Comparison of ENCODE assay signal across 32 cellular contexts in the genomic region with DNA sequence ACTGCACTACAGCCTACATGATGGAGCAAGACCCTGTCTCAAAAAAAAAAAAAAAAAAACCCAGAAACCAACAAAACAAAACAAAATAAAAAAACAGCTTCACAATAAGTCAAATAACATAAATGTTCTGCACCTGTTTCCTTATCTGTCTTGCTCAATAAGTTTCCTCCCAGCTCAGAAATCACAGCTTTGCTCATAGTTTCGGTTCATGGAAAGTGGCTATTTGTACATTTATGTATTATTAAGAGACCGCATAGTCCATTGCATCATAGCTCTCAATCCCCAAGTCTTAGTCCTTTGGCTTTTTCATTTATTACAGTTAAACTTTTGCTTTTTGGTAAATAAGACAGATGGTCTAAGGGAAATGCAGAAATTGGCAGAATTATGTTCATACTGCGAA. TPM values are rescaled to one million over a fixed set of nuclear protein-coding genes. Genes with fewer than 3 reads are reported as not detected.
"Had no signal": no experiment of that assay in that cellular context is flagged by ENCODE, and none has a peak within 500 bp of the region (broad histone marks: within the 10 kb centered on the region; RNA-seq: fewer than 3 reads in every experiment).

No MANE protein-coding gene starts in this region.

- H3K4me3 ChIP-seq: ascending aorta, body of pancreas, MG63, SJSA1 had no signal

- H3K36me3 ChIP-seq: ascending aorta, SJSA1 had no signal

- H3K27me3 ChIP-seq: ascending aorta, MG63, SJSA1 had no signal

- H3K9me3 Mint-ChIP-seq: activated naive CD4-positive, alpha-beta T cell treated with anti-CD3 and anti-CD28 coated beads, Interleukin-2, amount 50 U/mL, for 24 hours; central memory CD8-positive, alpha-beta T cell; T-helper 2 cell treated with Interferon-gamma antibody and Interleukin-4, amounts not matched to agents 5 μg/mL and 100 μg/mL, for 36 hours; WTC11 had no signal

- H3K27ac ChIP-seq: ascending aorta, body of pancreas had no signal

- H3K4me1 Mint-ChIP-seq: activated naive CD4-positive, alpha-beta T cell treated with anti-CD3 and anti-CD28 coated beads, Interleukin-2, amount 50 U/mL, for 24 hours; central memory CD8-positive, alpha-beta T cell had no signal

- ATAC-seq: activated CD8-positive, alpha-beta T cell treated with anti-CD3 and anti-CD28 coated beads, Interleukin-2, amount 10 ng/mL, durations not matched to agents 7 days and 5 days; body of pancreas; PC-3; SK-N-SH treated with all-trans-retinoic acid at 6 μM for 48 hours; WTC11 had no signal

- H3K36me3 Mint-ChIP-seq: activated naive CD4-positive, alpha-beta T cell treated with anti-CD3 and anti-CD28 coated beads, Interleukin-2, amount 50 U/mL, for 24 hours; WTC11 had no signal

- DNase-seq: activated CD4-positive, alpha-beta T cell treated with anti-CD3 and anti-CD28 coated beads for 48 hours; activated CD4-positive, alpha-beta T cell treated with anti-CD3 and anti-CD28 coated beads, Interleukin-2, amount 50 U/mL, for 4 hours; activated CD4-positive, CD25-positive, alpha-beta regulatory T cell treated with anti-CD3 and anti-CD28 coated beads, Interleukin-2, amount 50 U/mL, for 72 hours; activated CD8-positive, alpha-beta memory T cell treated with anti-CD3 and anti-CD28 coated beads, Interleukin-2, amount 50 U/mL, for 48 hours; activated CD8-positive, alpha-beta T cell treated with anti-CD3 and anti-CD28 coated beads, Interleukin-2, amount 10 ng/mL, durations not matched to agents 7 days and 5 days; activated naive CD4-positive, alpha-beta T cell; activated T-cell treated with anti-CD3 and anti-CD28 coated beads, Interleukin-2, amount 50 U/mL, for 1 hour; amniotic stem cell; body of pancreas; KG1; MG63; NCI-H1092; NCI-H1417; NCI-H1694; NCI-H2029; NCI-H2107; NCI-H2171 treated with DMSO at 0.1 percent for 48 hours; NCI-H510A treated with DMSO at 0.1 percent for 48 hours; NK-92 treated with Interleukin-12 subunit alpha and Interleukin-12 subunit beta, amount 100 ng/mL, for 24 hours; PC-3; SHP77; SW 1271 had no signal

- H3K27ac Mint-ChIP-seq: activated CD8-positive, alpha-beta T cell treated with anti-CD3 and anti-CD28 coated beads, Interleukin-2, amount 10 ng/mL, durations not matched to agents 7 days and 5 days; activated naive CD4-positive, alpha-beta T cell treated with anti-CD3 and anti-CD28 coated beads, Interleukin-2, amount 50 U/mL, for 24 hours; T-helper 2 cell treated with Interferon-gamma antibody and Interleukin-4, amounts not matched to agents 5 μg/mL and 100 μg/mL, for 36 hours; WTC11 had no signal

- H3K4me1 ChIP-seq: ascending aorta, body of pancreas had no signal

- H3K4me3 Mint-ChIP-seq: activated CD8-positive, alpha-beta T cell treated with anti-CD3 and anti-CD28 coated beads, Interleukin-2, amount 10 ng/mL, durations not matched to agents 7 days and 5 days; activated naive CD4-positive, alpha-beta T cell treated with anti-CD3 and anti-CD28 coated beads, Interleukin-2, amount 50 U/mL, for 24 hours; central memory CD8-positive, alpha-beta T cell; T-helper 2 cell treated with Interferon-gamma antibody and Interleukin-4, amounts not matched to agents 5 μg/mL and 100 μg/mL, for 36 hours; WTC11 had no signal

- H3K9me3 ChIP-seq: ascending aorta, body of pancreas, MG63, SJSA1 had no signal

- FAIRE-seq: bronchial epithelial cell, RCC 7860 had no signal

RNA-seq across cellular contexts. Expression of a gene that starts 24.4 kb away (rescaled TPM):
- total RNA-seq: activated CD8-positive, alpha-beta T cell treated with anti-CD3 and anti-CD28 coated beads, Interleukin-2, amount 10 ng/mL, durations not matched to agents 7 days and 5 days; ascending aorta; body of pancreas; PC-3; T-helper 1 cell treated with Interleukin-12 subunit alpha and Interleukin-12 subunit beta and Interleukin-4 antibody, amounts not matched to agents 30 ng/mL and 1 ng/mL, for 36 hours; WTC11 had no signal

RNA-seq across cellular contexts. Expression of a gene that starts 44.7 kb away (rescaled TPM):
- total RNA-seq: activated CD8-positive, alpha-beta T cell treated with anti-CD3 and anti-CD28 coated beads, Interleukin-2, amount 10 ng/mL, durations not matched to agents 7 days and 5 days; ascending aorta; body of pancreas; T-helper 1 cell treated with Interleukin-12 subunit alpha and Interleukin-12 subunit beta and Interleukin-4 antibody, amounts not matched to agents 30 ng/mL and 1 ng/mL, for 36 hours; WTC11 had no signal
